ENCODE assay signal across 9 cellular contexts in genomic region chrX:116204947-116205346, GRCh38. TPM values are rescaled to one million over a fixed set of nuclear protein-coding genes. Genes with fewer than 3 reads are reported as not detected.
A peak's percentile ranks its signal among the peaks of the same experiment; 100 is the strongest.
DNase-seq lines count a peak whose midpoint lies in the region; ATAC-seq and TF ChIP-seq lines count a peak whose summit lies in the region.
"Had no signal": no experiment of that assay in that cellular context is flagged by ENCODE, and none has a peak within 500 bp of the region (broad histone marks: within the 10 kb centered on the region; RNA-seq: fewer than 3 reads in every experiment).

No MANE protein-coding gene starts in this region.

- peak; percentile 73 for TF ChIP-seq RAD21 in Ishikawa (IDR thresholded peaks at IDR 0.05; ENCODE audit: low read depth)

- H3K9me3 Mint-ChIP-seq in WTC11 = no peaks in the 10 kb centered on the region
- no peaks in the 10 kb centered on the region for H3K9me3 Mint-ChIP-seq in activated CD4-positive, alpha-beta memory T cell treated with anti-CD3 and anti-CD28 coated beads, Interleukin-2, amount 10 ng/mL, durations not matched to agents 7 days and 5 days
- H3K9me3 Mint-ChIP-seq in activated T-helper 2 cell treated with anti-CD3 and anti-CD28 coated beads, Interferon-gamma antibody, Interleukin-2, Interleukin-4, amounts not matched to agents 10 μg/mL and 5 μg/mL and 100 μg/mL, durations not matched to agents 14 hours and 24 hours and 36 hours = no peaks in the 10 kb centered on the region

- no peak overlapping the region for H3K4me3 ChIP-seq in right lobe of liver
- H3K4me3 ChIP-seq: SJSA1 had no signal

- H3K27me3 ChIP-seq in right lobe of liver = peaks cover 0 to 8% of the 10 kb centered on the region in 2 donors
- H3K27me3 ChIP-seq: SJSA1 had no signal

- DNase-seq in G401 (ENCODE audit: low spot score) = peak; percentile 12
- DNase-seq in WTC11 (ENCODE audit: low spot score) = no peak
- no peak for DNase-seq in right lobe of liver
- no peak for DNase-seq in central memory CD4-positive, alpha-beta T cell
- DNase-seq in ecto neural progenitor cell (ENCODE audit: low spot score) = no peak
- no peak for DNase-seq in activated CD4-positive, alpha-beta memory T cell treated with anti-CD3 and anti-CD28 coated beads, Interleukin-2, amount 10 ng/mL, durations not matched to agents 7 days and 5 days
- no peak for DNase-seq in activated T-helper 2 cell treated with anti-CD3 and anti-CD28 coated beads, Interferon-gamma antibody, Interleukin-2, Interleukin-4, amounts not matched to agents 10 μg/mL and 5 μg/mL and 100 μg/mL, durations not matched to agents 14 hours and 24 hours and 36 hours (ENCODE audit: low spot score)

- ATAC-seq in WTC11 = peak; percentile 52
- ATAC-seq in right lobe of liver = peak; percentile 53 to 69 (median 68)

- H3K36me3 Mint-ChIP-seq in WTC11 = no peaks in the 10 kb centered on the region
- no peaks in the 10 kb centered on the region for H3K36me3 Mint-ChIP-seq in activated CD4-positive, alpha-beta memory T cell treated with anti-CD3 and anti-CD28 coated beads, Interleukin-2, amount 10 ng/mL, durations not matched to agents 7 days and 5 days (ENCODE audit: low read depth)
- no peaks in the 10 kb centered on the region for H3K36me3 Mint-ChIP-seq in activated T-helper 2 cell treated with anti-CD3 and anti-CD28 coated beads, Interferon-gamma antibody, Interleukin-2, Interleukin-4, amounts not matched to agents 10 μg/mL and 5 μg/mL and 100 μg/mL, durations not matched to agents 14 hours and 24 hours and 36 hours (ENCODE audit: low read depth)

- TF ChIP-seq EP300 in Ishikawa (IDR thresholded peaks at IDR 0.05; ENCODE audit: borderline replicate concordance) = no peak

- H3K4me1 ChIP-seq in right lobe of liver = no peaks in the 10 kb centered on the region
- H3K4me1 ChIP-seq: SJSA1 had no signal

- 1% methylated on average over 3 of the region's 3 CpGs for WGBS in right lobe of liver (ENCODE audit: insufficient coverage, low coverage, low lambda C conversion rate, missing lambda C conversion rate)

- no peaks in the 10 kb centered on the region for H3K36me3 ChIP-seq in right lobe of liver
- H3K36me3 ChIP-seq: SJSA1 had no signal

- no peak overlapping the region for H3K27ac ChIP-seq in right lobe of liver
- H3K27ac ChIP-seq: SJSA1 had no signal

- no peak overlapping the region for H3K4me3 Mint-ChIP-seq in WTC11
- no peak overlapping the region for H3K4me3 Mint-ChIP-seq in activated CD4-positive, alpha-beta memory T cell treated with anti-CD3 and anti-CD28 coated beads, Interleukin-2, amount 10 ng/mL, durations not matched to agents 7 days and 5 days
- no peak overlapping the region for H3K4me3 Mint-ChIP-seq in activated T-helper 2 cell treated with anti-CD3 and anti-CD28 coated beads, Interferon-gamma antibody, Interleukin-2, Interleukin-4, amounts not matched to agents 10 μg/mL and 5 μg/mL and 100 μg/mL, durations not matched to agents 14 hours and 24 hours and 36 hours (ENCODE audit: low read depth)

- no peaks in the 10 kb centered on the region for H3K9me3 ChIP-seq in right lobe of liver
- H3K9me3 ChIP-seq: SJSA1 had no signal

- in situ Hi-C loops in G401 (cut with HindIII; ENCODE audit: low sequenced_read_pairs) = no loop called here

- POLR2A ChIA-PET in WTC11 (lab: Charles Lee) = no interaction called here
- POLR2A ChIA-PET in activated CD4-positive, alpha-beta memory T cell treated with anti-CD3 and anti-CD28 coated beads, Interleukin-2, amount 10 ng/mL, durations not matched to agents 7 days and 5 days (lab: Charles Lee) = no interaction called here

- H3K4me1 Mint-ChIP-seq in WTC11 = 0 out of 2 replicates have a peak, but pooled peaks cover 4% of the 10 kb centered on the region
- H3K4me1 Mint-ChIP-seq in activated CD4-positive, alpha-beta memory T cell treated with anti-CD3 and anti-CD28 coated beads, Interleukin-2, amount 10 ng/mL, durations not matched to agents 7 days and 5 days = no peaks in the 10 kb centered on the region
- H3K4me1 Mint-ChIP-seq in activated T-helper 2 cell treated with anti-CD3 and anti-CD28 coated beads, Interferon-gamma antibody, Interleukin-2, Interleukin-4, amounts not matched to agents 10 μg/mL and 5 μg/mL and 100 μg/mL, durations not matched to agents 14 hours and 24 hours and 36 hours (ENCODE audit: low read depth) = no peaks in the 10 kb centered on the region

- H3K27me3 Mint-ChIP-seq in WTC11 (ENCODE audit: low read depth) = no peaks in the 10 kb centered on the region
- no peaks in the 10 kb centered on the region for H3K27me3 Mint-ChIP-seq in activated CD4-positive, alpha-beta memory T cell treated with anti-CD3 and anti-CD28 coated beads, Interleukin-2, amount 10 ng/mL, durations not matched to agents 7 days and 5 days
- no peaks in the 10 kb centered on the region for H3K27me3 Mint-ChIP-seq in activated T-helper 2 cell treated with anti-CD3 and anti-CD28 coated beads, Interferon-gamma antibody, Interleukin-2, Interleukin-4, amounts not matched to agents 10 μg/mL and 5 μg/mL and 100 μg/mL, durations not matched to agents 14 hours and 24 hours and 36 hours (ENCODE audit: low read depth)

- peak; percentile 49; the same call in 1 of the 2 replicates for TF ChIP-seq CTCF in WTC11 (IDR thresholded peaks at IDR 0.05)
- peak; percentile 66 to 72 (median 68) for TF ChIP-seq CTCF in right lobe of liver (IDR thresholded peaks at IDR 0.05)

- intact Hi-C loops in right lobe of liver (cut with DNase I) = no loop called here
- intact Hi-C loops in activated T-helper 2 cell treated with anti-CD3 and anti-CD28 coated beads, Interferon-gamma antibody, Interleukin-2, Interleukin-4, amounts not matched to agents 10 μg/mL and 5 μg/mL and 100 μg/mL, durations not matched to agents 14 hours and 24 hours and 36 hours (cut with micrococcal nuclease) = no loop called here

- CTCF ChIA-PET in WTC11 (lab: Charles Lee) = no interaction called here
- CTCF ChIA-PET in activated CD4-positive, alpha-beta memory T cell treated with anti-CD3 and anti-CD28 coated beads, Interleukin-2, amount 10 ng/mL, durations not matched to agents 7 days and 5 days (lab: Charles Lee) = no interaction called here

- no peak for TF ChIP-seq POLR2A in right lobe of liver (IDR thresholded peaks at IDR 0.05)

- no peak overlapping the region for H3K27ac Mint-ChIP-seq in WTC11
- H3K27ac Mint-ChIP-seq in activated CD4-positive, alpha-beta memory T cell treated with anti-CD3 and anti-CD28 coated beads, Interleukin-2, amount 10 ng/mL, durations not matched to agents 7 days and 5 days = no peak overlapping the region
- no peak overlapping the region for H3K27ac Mint-ChIP-seq in activated T-helper 2 cell treated with anti-CD3 and anti-CD28 coated beads, Interferon-gamma antibody, Interleukin-2, Interleukin-4, amounts not matched to agents 10 μg/mL and 5 μg/mL and 100 μg/mL, durations not matched to agents 14 hours and 24 hours and 36 hours

TF ChIP-seq in Ishikawa, 13 proteins besides CTCF, POLR2A, EP300 and RAD21 (continues in another document):
- no peak for TF ChIP-seq TEAD4 (IDR thresholded peaks at IDR 0.05)
- TF ChIP-seq ZBTB7A (IDR thresholded peaks at IDR 0.05; ENCODE audit: low read depth) = no peak
- TF ChIP-seq YY1 (IDR thresholded peaks at IDR 0.05; ENCODE audit: low read depth) = no peak
- TF ChIP-seq CREB1 (IDR thresholded peaks at IDR 0.05; ENCODE audit: low read depth) = no peak
- TF ChIP-seq FOXM1 (IDR thresholded peaks at IDR 0.05; ENCODE audit: borderline replicate concordance, low read depth) = no peak
- no peak for TF ChIP-seq MAX (IDR thresholded peaks at IDR 0.05)
- TF ChIP-seq USF1 (IDR thresholded peaks at IDR 0.05) = no peak
- TF ChIP-seq TCF12 (IDR thresholded peaks at IDR 0.05; ENCODE audit: low read depth) = no peak

TF ChIP-seq in WTC11, 78 proteins besides CTCF, POLR2A, EP300 and RAD21:
- TF ChIP-seq ZNF138 (CRISPR knock-in tag; conservative IDR thresholded peaks at IDR 0.05) = no peak
- TF ChIP-seq RELA (CRISPR knock-in tag; IDR thresholded peaks at IDR 0.05; ENCODE audit: borderline replicate concordance) = no peak
- TF ChIP-seq ZNF671 (CRISPR knock-in tag; IDR thresholded peaks at IDR 0.05) = no peak
- TF ChIP-seq ZNF263 (CRISPR knock-in tag; IDR thresholded peaks at IDR 0.05; ENCODE audit: low read depth) = no peak
- no peak for TF ChIP-seq ETV6 (CRISPR knock-in tag; IDR thresholded peaks at IDR 0.05)
- TF ChIP-seq GABPB1 (CRISPR knock-in tag; IDR thresholded peaks at IDR 0.05) = no peak
- TF ChIP-seq IRF2 (CRISPR knock-in tag; IDR thresholded peaks at IDR 0.05; ENCODE audit: borderline replicate concordance, low read depth) = no peak
- TF ChIP-seq ATF1 (CRISPR knock-in tag; IDR thresholded peaks at IDR 0.05) = no peak
- no peak for TF ChIP-seq MXD4 (CRISPR knock-in tag; IDR thresholded peaks at IDR 0.05; ENCODE audit: borderline replicate concordance)
- TF ChIP-seq CBFB (CRISPR knock-in tag; IDR thresholded peaks at IDR 0.05; ENCODE audit: low read depth) = no peak
- no peak for TF ChIP-seq JAZF1 (CRISPR knock-in tag; IDR thresholded peaks at IDR 0.05)

RNA-seq across cellular contexts. Expression of gene AGTR2, which starts 34.4 kb away (rescaled TPM):
- not detected in 2 replicates for total RNA-seq in G401 (2014; rRNA removed; shearing (Covaris generic))
- total RNA-seq in WTC11 (2021) (not detected in 3 replicates), right lobe of liver (not detected)
- total RNA-seq in activated CD4-positive, alpha-beta memory T cell treated with anti-CD3 and anti-CD28 coated beads, Interleukin-2, amount 10 ng/mL, durations not matched to agents 7 days and 5 days = not detected
- not detected in 2 replicates for total RNA-seq in activated T-helper 2 cell treated with anti-CD3 and anti-CD28 coated beads, Interferon-gamma antibody, Interleukin-2, Interleukin-4, amounts not matched to agents 10 μg/mL and 5 μg/mL and 100 μg/mL, durations not matched to agents 14 hours and 24 hours and 36 hours
- total RNA-seq: SJSA1 had no signal
